Comparison of ENCODE assay signal across 8 cellular contexts in genomic region chr3:140941434-140942220, GRCh38. TPM values are rescaled to one million over a fixed set of nuclear protein-coding genes. Genes with fewer than 3 reads are reported as not detected.
DNase-seq lines count a peak whose midpoint lies in the region; ATAC-seq and TF ChIP-seq lines count a peak whose summit lies in the region.

Gene SLC25A36 (plus strand): TSS chr3:140941836. CDS start chr3:140942055, 219 bp downstream.

- BruUV-seq in Panc1 (replicated peaks; lab: Mats Ljungman, UMichigan): no TSS peak

- peak within 1 kb of the TSS; percentile 92 for H3K4me3 Mint-ChIP-seq in activated T-cell treated with anti-CD3 and anti-CD28 coated beads, Interleukin-2, amount 50 U/mL, for 4 hours

- intact Hi-C loops in Panc1 (cut with micrococcal nuclease; ENCODE audit: unreplicated experiment): no loop called here

- no peaks in the 10 kb centered on the region for H3K9me3 Mint-ChIP-seq in activated T-cell treated with anti-CD3 and anti-CD28 coated beads, Interleukin-2, amount 50 U/mL, for 4 hours

- peaks cover 38% of the 10 kb centered on the region for H3K4me1 Mint-ChIP-seq in activated T-cell treated with anti-CD3 and anti-CD28 coated beads, Interleukin-2, amount 50 U/mL, for 4 hours (ENCODE audit: low read depth)

- H3K27me3 ChIP-seq in Panc1 (ENCODE audit: control insufficient read depth, insufficient read depth, low read length) (no peaks in the 10 kb centered on the region), muscle layer of colon (ENCODE audit: control insufficient read depth in 1 of 2, insufficient read depth in 2 of 2, low read length in 2 of 2) (no peaks in the 10 kb centered on the region)

- no peaks in the 10 kb centered on the region; the same call in 1 of the 2 replicates for H3K36me3 ChIP-seq in Panc1 (ENCODE audit: control insufficient read depth, insufficient read depth, low read length)
- no peaks in the 10 kb centered on the region for H3K36me3 ChIP-seq in muscle layer of colon (ENCODE audit: insufficient read depth, low read length)

- H3K27ac ChIP-seq in Panc1 (ENCODE audit: low read length) (peak within 1 kb of the TSS; percentile 85), muscle layer of colon (ENCODE audit: low read depth, low read length) (peak within 1 kb of the TSS; percentile 99)

- H3K36me3 Mint-ChIP-seq in activated T-cell treated with anti-CD3 and anti-CD28 coated beads, Interleukin-2, amount 50 U/mL, for 4 hours (ENCODE audit: insufficient read depth): peaks cover 6% of the 10 kb centered on the region

- H3K9me3 ChIP-seq in Panc1 (ENCODE audit: control insufficient read depth, insufficient read depth, low read depth, low read length): no peaks in the 10 kb centered on the region
- no peaks in the 10 kb centered on the region for H3K9me3 ChIP-seq in muscle layer of colon (ENCODE audit: low read length)

- DNase-seq in DMS53 (lab: John Stamatoyannopoulos, UW): peak; percentile 99
- peak; percentile 96 for DNase-seq in KG1 (lab: John Stamatoyannopoulos, UW)
- DNase-seq in Panc1 (ENCODE audit: low read depth, low spot score): peak; percentile 93
- DNase-seq in activated T-cell treated with anti-CD3 and anti-CD28 coated beads, Interleukin-2, amount 50 U/mL, for 4 hours: peak; percentile 95
- DNase-seq in stimulated activated CD8-positive, alpha-beta memory T cell treated with anti-CD3 and anti-CD28 coated beads, Interleukin-7, amount 100 ng/mL, for 24 hours (ENCODE audit: low read depth): peak; percentile 93

- peaks cover 11% of the 10 kb centered on the region for H3K4me1 ChIP-seq in Panc1 (ENCODE audit: control insufficient read depth, insufficient read depth, low read length)
- peaks cover 34% of the 10 kb centered on the region for H3K4me1 ChIP-seq in muscle layer of colon (ENCODE audit: insufficient read depth, low read length)

- no peak for TF ChIP-seq CTCF in Panc1 (IDR thresholded peaks at IDR 0.05)

- CTCF ChIA-PET in Panc1 (lab: Charles Lee): no interaction called here

- in situ Hi-C loops in Panc1 (cut with HindIII; ENCODE audit: low pct_unique_long_range_greater_than_20kb, low sequenced_read_pairs): no loop called here

- ATAC-seq in GM21723 (IDR thresholded peaks at IDR 0.05; ENCODE audit: unreplicated experiment) (peak; percentile 98), Panc1 (peak; percentile 99), esophagus mucosa (peak; percentile 100)
- peak; percentile 97 to 98 for ATAC-seq in activated T-cell treated with anti-CD3 and anti-CD28 coated beads, Interleukin-2, amount 50 U/mL, for 4 hours

- POLR2A ChIA-PET in Panc1 (lab: Charles Lee): interaction anchor here (0.6 to 0.7 kb wide), 2 partner anchors 57 to 109 kb away, joined by 4 to 6 read pairs; no protein-coding TSS in a partner anchor

- peak within 1 kb of the TSS; percentile 97 for H3K9ac ChIP-seq in muscle layer of colon (ENCODE audit: low read length)

- no peaks in the 10 kb centered on the region for H3K27me3 Mint-ChIP-seq in activated T-cell treated with anti-CD3 and anti-CD28 coated beads, Interleukin-2, amount 50 U/mL, for 4 hours (ENCODE audit: low read depth)

- H3K4me3 ChIP-seq in Panc1 (ENCODE audit: low read depth in 2 of 2, low read length in 2 of 2): peak within 1 kb of the TSS; percentile 61 to 88
- peak within 1 kb of the TSS; percentile 85 to 92 for H3K4me3 ChIP-seq in muscle layer of colon (ENCODE audit: low read depth in 1 of 2, low read length in 2 of 2)

RNA-seq across cellular contexts. Expression of gene SLC25A36, which starts in this region (rescaled TPM):
- total RNA-seq in Panc1 (2021; ENCODE audit: unreplicated experiment) (69.5 TPM), esophagus mucosa (17.5 TPM)
- polyA plus RNA-seq in Panc1 (2012; ENCODE audit: insufficient read length): 28.8 TPM
- 10 to 100 TPM; 35.1 to 41.9 (median 39.7) TPM for total RNA-seq in activated T-cell treated with anti-CD3 and anti-CD28 coated beads, Interleukin-2, amount 50 U/mL, for 4 hours

Comparison
In these comparisons a context has a peak if more than half of its experiments do, and no peak if none do; other contexts are left out.
1. Peak in every context shown above with its lines: DNase-seq, ATAC-seq, H3K4me3 ChIP-seq and H3K27ac ChIP-seq.